In genomic region chr2:88582030-88582429, GRCh38 we compare ENCODE assay signal across 16 cellular contexts.
"Had no signal": no experiment of that assay in that cellular context is flagged by ENCODE, and none has a peak within 500 bp of the region (broad histone marks: within the 10 kb centered on the region; RNA-seq: fewer than 3 reads in every experiment).

No MANE protein-coding gene starts in this region.

- ATAC-seq: activated T-cell treated with anti-CD3 and anti-CD28 coated beads, Interleukin-2, amount 50 U/mL, for 72 hours; naive thymus-derived CD8-positive, alpha-beta T cell had no signal

- H3K4me3 ChIP-seq: dorsolateral prefrontal cortex, left ventricle myocardium inferior, spleen had no signal

- H3K79me2 ChIP-seq: parathyroid adenoma had no signal

- H2AFZ ChIP-seq: parathyroid adenoma had no signal

- H3K27ac ChIP-seq: dorsolateral prefrontal cortex, epithelial cell of prostate, left ventricle myocardium inferior, parathyroid adenoma, spleen, WERI-Rb-1 had no signal

- H3K27me3 ChIP-seq: dorsolateral prefrontal cortex, spleen had no signal

- H3K9ac ChIP-seq: parathyroid adenoma had no signal

- H3K4me1 ChIP-seq: left ventricle myocardium inferior, parathyroid adenoma, spleen had no signal

- DNase-seq: activated CD4-positive, alpha-beta T cell treated with anti-CD3 and anti-CD28 coated beads for 1 hour; activated CD8-positive, alpha-beta memory T cell treated with anti-CD3 and anti-CD28 coated beads for 24 hours; activated gamma-delta T cell treated with Interleukin-2 at 50 U/mL for 16 hours; activated T-cell treated with anti-CD3 and anti-CD28 coated beads, Interleukin-2, amount 50 U/mL, for 72 hours; amniotic stem cell; dorsolateral prefrontal cortex; foreskin melanocyte; left ventricle myocardium inferior; mesendoderm; naive thymus-derived CD8-positive, alpha-beta T cell; spleen; stimulated activated naive CD4-positive, alpha-beta T cell; T-helper 2 cell; WERI-Rb-1 had no signal

- H3K9me3 ChIP-seq: left ventricle myocardium inferior, spleen had no signal
